ENCODE assay signal across 21 cellular contexts in the genomic region with DNA sequence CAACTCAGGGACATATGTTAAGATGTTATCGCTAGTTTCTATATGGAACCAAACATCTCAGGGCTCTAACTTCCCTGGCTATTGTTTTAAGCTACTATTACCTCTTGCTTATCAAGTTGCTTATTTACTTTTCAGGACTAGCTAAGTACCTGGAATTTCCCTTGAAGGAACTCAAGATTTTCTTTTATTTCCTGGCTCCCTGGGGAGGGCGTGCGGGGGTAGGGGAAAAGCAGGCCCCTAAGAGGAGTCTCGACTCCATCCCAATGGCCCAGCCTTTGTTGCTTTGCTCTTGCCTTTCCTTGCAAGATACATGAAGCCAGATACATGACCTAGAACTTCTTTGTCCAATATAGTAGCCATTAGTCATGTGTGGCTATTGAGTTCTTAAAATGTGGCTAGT.
DNase-seq lines count a peak whose midpoint lies in the region; ATAC-seq, FAIRE-seq and TF ChIP-seq lines count a peak whose summit lies in the region.
"Had no signal": no experiment of that assay in that cellular context is flagged by ENCODE, and none has a peak within 500 bp of the region (broad histone marks: within the 10 kb centered on the region; RNA-seq: fewer than 3 reads in every experiment).

No MANE protein-coding gene starts in this region.

- H3F3A ChIP-seq in MM.1S (ENCODE audit: insufficient read depth, low read length): no peaks in the 10 kb centered on the region

- no peak overlapping the region for H4K91ac ChIP-seq in H1 (replicated peaks; ENCODE audit: insufficient read length, low read length)

- peaks cover 2% of the 10 kb centered on the region for H3K27me3 Mint-ChIP-seq in activated CD4-positive, alpha-beta memory T cell treated with anti-CD3 and anti-CD28 coated beads for 36 hours

- H2BK120ac ChIP-seq in H1 (replicated peaks; ENCODE audit: low read depth, low read length): no peak overlapping the region

- no peak overlapping the region for H2BK20ac ChIP-seq in H1 (ENCODE audit: low read length)

- no peak overlapping the region for H2BK12ac ChIP-seq in H1 (ENCODE audit: low read depth, low read length)

- H3K27ac Mint-ChIP-seq in activated CD4-positive, alpha-beta memory T cell treated with anti-CD3 and anti-CD28 coated beads for 36 hours: no peak overlapping the region
- H3K27ac Mint-ChIP-seq: CD4-positive, CD25-positive, alpha-beta regulatory T cell; CD8-positive, alpha-beta memory T cell; IgD-negative memory B cell had no signal

- no peaks in the 10 kb centered on the region for H3K23me2 ChIP-seq in H1 (ENCODE audit: low read depth, low read length)

- TF ChIP-seq CTCF in H1 (IDR thresholded peaks at IDR 0.05; ENCODE audit: control extremely low read depth in 1 of 3, insufficient read depth in 1 of 3, low read depth in 1 of 3, low read length in 3 of 3): no peak
- TF ChIP-seq CTCF in MM.1S (IDR thresholded peaks at IDR 0.05; ENCODE audit: low read length): no peak

- no peak overlapping the region for H3K4me3 Mint-ChIP-seq in activated CD4-positive, alpha-beta memory T cell treated with anti-CD3 and anti-CD28 coated beads for 36 hours
- H3K4me3 Mint-ChIP-seq: CD4-positive, CD25-positive, alpha-beta regulatory T cell; CD8-positive, alpha-beta memory T cell; IgD-negative memory B cell had no signal

- H3K9me2 ChIP-seq in MM.1S (replicated peaks; ENCODE audit: insufficient read depth, low read length): no peaks in the 10 kb centered on the region

- ATAC-seq in HG02642 (IDR thresholded peaks at IDR 0.05; ENCODE audit: poor library complexity, unreplicated experiment): no peak
- ATAC-seq: HepG2 had no signal

- no peak overlapping the region for H2AK5ac ChIP-seq in H1 (ENCODE audit: low read depth, low read length)

- H3K23ac ChIP-seq in H1 (ENCODE audit: insufficient read length): no peak overlapping the region

- no peak overlapping the region for H3K27ac ChIP-seq in H1 (ENCODE audit: low read depth, low read length)
- no peak overlapping the region for H3K27ac ChIP-seq in MM.1S (ENCODE audit: low read length)

- H3K9me3 ChIP-seq in H1 (ENCODE audit: insufficient read depth in 2 of 2, low read depth in 1 of 2, low read length in 1 of 2): no peaks in the 10 kb centered on the region; a peak in 1 of 4 replicates
- H3K9me3 ChIP-seq in MM.1S (replicated peaks; ENCODE audit: insufficient read depth, low read length): no peaks in the 10 kb centered on the region
- H3K9me3 ChIP-seq: BE2C, HAP-1 had no signal

- no peak for TF ChIP-seq EP300 in H1 (IDR thresholded peaks at IDR 0.05; ENCODE audit: borderline replicate concordance in 1 of 2, low read depth in 2 of 2, low read length in 2 of 2)

- H3K4me2 ChIP-seq in H1 (ENCODE audit: insufficient read depth in 1 of 2, low read depth in 2 of 2, low read length in 2 of 2) (no peak overlapping the region), MM.1S (ENCODE audit: low read depth, low read length) (no peak overlapping the region)

- H3K36me3 Mint-ChIP-seq in activated CD4-positive, alpha-beta memory T cell treated with anti-CD3 and anti-CD28 coated beads for 36 hours: no peaks in the 10 kb centered on the region
- H3K36me3 Mint-ChIP-seq: CD4-positive, CD25-positive, alpha-beta regulatory T cell; CD8-positive, alpha-beta memory T cell; IgD-negative memory B cell had no signal

- CTCF ChIA-PET in H1 (lab: Charles Lee; ENCODE audit: partially characterized antibody): no interaction called here
- CTCF ChIA-PET in activated CD4-positive, alpha-beta memory T cell treated with anti-CD3 and anti-CD28 coated beads for 36 hours (lab: Charles Lee): no interaction called here

- no peak overlapping the region for H3K9ac ChIP-seq in H1 (replicated peaks in 1 of 4; ENCODE audit: extremely low read depth in 1 of 4, low read depth in 3 of 4, low read length in 3 of 4)
- H3K9ac ChIP-seq in MM.1S (ENCODE audit: low read length): no peak overlapping the region

- intact Hi-C loops in activated CD4-positive, alpha-beta memory T cell treated with anti-CD3 and anti-CD28 coated beads for 36 hours (cut with micrococcal nuclease): no loop called here

- WGBS in H1 (ENCODE audit: extremely low coverage in 1 of 2, insufficient coverage in 1 of 2, insufficient read length in 1 of 2, insufficient replicate concordance in 2 of 2, low coverage in 1 of 2, low lambda C conversion rate in 2 of 2, missing lambda C conversion rate in 1 of 2), 2 experiments: 75% methylated on average over 4 of the region's 4 CpGs; no CpG with 5 or more reads in 1 of the 2 experiments

- H3K56ac ChIP-seq in H1 (replicated peaks; ENCODE audit: insufficient read length, low read depth, low read length): no peak overlapping the region

- no peaks in the 10 kb centered on the region for H3K9me3 Mint-ChIP-seq in activated CD4-positive, alpha-beta memory T cell treated with anti-CD3 and anti-CD28 coated beads for 36 hours
- H3K9me3 Mint-ChIP-seq: CD8-positive, alpha-beta memory T cell; IgD-negative memory B cell had no signal

- POLR2A ChIA-PET in H1 (lab: Charles Lee; ENCODE audit: partially characterized antibody): no interaction called here
- POLR2A ChIA-PET in activated CD4-positive, alpha-beta memory T cell treated with anti-CD3 and anti-CD28 coated beads for 36 hours (lab: Charles Lee): no interaction called here

- peak; percentile 55 for FAIRE-seq in H1 (lab: Jason Lieb, UNC)
- FAIRE-seq: GM12892, HepG2, HTR-8/SVneo had no signal

- H3K27me3 ChIP-seq in H7 (ENCODE audit: control insufficient read depth, insufficient read depth, low read length): peaks cover 7% of the 10 kb centered on the region
- peaks cover 0 to 1% (median 0%) of the 10 kb centered on the region in 4 experiments; a peak in 3 of 7 replicates for H3K27me3 ChIP-seq in H1 (replicated peaks in 1 of 4; ENCODE audit: control insufficient read depth in 3 of 4, extremely low read depth in 1 of 4, insufficient read depth in 3 of 4, low read length in 3 of 4)
- H3K27me3 ChIP-seq in MM.1S (replicated peaks; ENCODE audit: insufficient read depth, low read length): no peaks in the 10 kb centered on the region
- H3K27me3 ChIP-seq: BE2C had no signal

- no peaks in the 10 kb centered on the region for H3K4me1 Mint-ChIP-seq in activated CD4-positive, alpha-beta memory T cell treated with anti-CD3 and anti-CD28 coated beads for 36 hours (ENCODE audit: low read depth)
- H3K4me1 Mint-ChIP-seq: CD4-positive, CD25-positive, alpha-beta regulatory T cell; CD8-positive, alpha-beta memory T cell; IgD-negative memory B cell had no signal

- H3K4ac ChIP-seq in H1 (replicated peaks; ENCODE audit: insufficient read length, low read depth, low read length): no peak overlapping the region

- no peak overlapping the region for H4K5ac ChIP-seq in H1 (ENCODE audit: insufficient read length, low read depth, low read length)

- TF ChIP-seq RAD21 in H1 (IDR thresholded peaks at IDR 0.05 in 1 of 2, conservative IDR thresholded peaks at IDR 0.05 in 1 of 2; ENCODE audit: low read depth in 2 of 2, low read length in 2 of 2): no peak

- H3K14ac ChIP-seq in H1 (ENCODE audit: insufficient read length): no peak overlapping the region

- H3K79me2 ChIP-seq in H1 (ENCODE audit: control insufficient read depth in 1 of 2, insufficient read depth in 2 of 2, low read length in 2 of 2): no peaks in the 10 kb centered on the region
- H3K79me2 ChIP-seq in MM.1S (ENCODE audit: low read length): no peaks in the 10 kb centered on the region

- H3K79me1 ChIP-seq in H1 (ENCODE audit: low read depth, low read length): no peaks in the 10 kb centered on the region

- no peak overlapping the region for H2BK5ac ChIP-seq in H1 (ENCODE audit: low read depth, low read length)

- no peak for TF ChIP-seq POLR2A in H1 (IDR thresholded peaks at IDR 0.05; ENCODE audit: control extremely low read depth in 1 of 2, low read depth in 2 of 2, low read length in 2 of 2)

- no peak overlapping the region for H3K18ac ChIP-seq in H1 (ENCODE audit: extremely low read depth, low read length)

- H3K4me1 ChIP-seq in H1 (replicated peaks in 1 of 4; ENCODE audit: control insufficient read depth in 3 of 4, insufficient read depth in 4 of 4, low read length in 3 of 4) (0 out of 7 replicates have a peak, but pooled peaks cover 0 to 2% (median 0%) of the 10 kb centered on the region in 4 experiments), MM.1S (ENCODE audit: low read length) (no peaks in the 10 kb centered on the region)
- H3K4me1 ChIP-seq: BE2C, HAP-1 had no signal

- no peaks in the 10 kb centered on the region for H4K20me1 ChIP-seq in H1 (replicated peaks in 1 of 2; ENCODE audit: control insufficient read depth in 1 of 2, insufficient read depth in 2 of 2, low read length in 2 of 2)
- H4K20me1 ChIP-seq in MM.1S (ENCODE audit: insufficient read depth, low read length): no peaks in the 10 kb centered on the region

- H3K36me3 ChIP-seq in H7 (replicated peaks; ENCODE audit: control insufficient read depth, insufficient read depth, low read length): no peaks in the 10 kb centered on the region
- no peaks in the 10 kb centered on the region for H3K36me3 ChIP-seq in H1 (ENCODE audit: control insufficient read depth in 2 of 4, insufficient read depth in 4 of 4, low read length in 3 of 4)
- H3K36me3 ChIP-seq in MM.1S (replicated peaks; ENCODE audit: insufficient read depth, low read length): no peaks in the 10 kb centered on the region
- H3K36me3 ChIP-seq: BE2C, HAP-1 had no signal

- H2AFZ ChIP-seq in H1 (ENCODE audit: low read length) (no peak overlapping the region), MM.1S (ENCODE audit: low read length) (no peak overlapping the region)

- DNase-seq in H7: peak; percentile 13
- no peak for DNase-seq in H1 (ENCODE audit: low read depth in 1 of 2, low spot score in 2 of 2)
- peak; percentile 45 for DNase-seq in iPS-NIHi7 (ENCODE audit: extremely low spot score)
- DNase-seq in MM.1S: no peak
- no peak for DNase-seq in activated CD4-positive, alpha-beta memory T cell treated with anti-CD3 and anti-CD28 coated beads for 36 hours
- DNase-seq: BE2C; C1 segment of cervical spinal cord; CD4-positive, CD25-positive, alpha-beta regulatory T cell; CD8-positive, alpha-beta memory T cell; COR-L47; DMS 273 treated with DMSO at 0.1 percent for 48 hours; DMS53; GDM1; GOT3; KBM-7 had no signal

- no peak overlapping the region for H2BK15ac ChIP-seq in H1 (ENCODE audit: low read length)

- no peak overlapping the region for H4K8ac ChIP-seq in H1 (ENCODE audit: extremely low read depth, insufficient read depth, low read length)

- H3K4me3 ChIP-seq in H7 (ENCODE audit: insufficient read depth, low read depth, low read length) (no peak overlapping the region), H1 (ENCODE audit: extremely low read depth in 1 of 4, insufficient read depth in 2 of 4, low read depth in 3 of 4, low read length in 4 of 4) (no peak overlapping the region), MM.1S (ENCODE audit: low read length) (no peak overlapping the region)
- H3K4me3 ChIP-seq: HAP-1 had no signal

TF ChIP-seq in H1, 55 proteins besides CTCF, POLR2A, EP300 and RAD21:
- TF ChIP-seq EGR1 (IDR thresholded peaks at IDR 0.05; ENCODE audit: borderline replicate concordance, low read depth, low read length) (peak; percentile 43; the same call in 1 of the 2 replicates), JUN (IDR thresholded peaks at IDR 0.05; ENCODE audit: low read depth, low read length) (no peak)

Comparison
In these comparisons a context has a peak if more than half of its experiments do, and no peak if none do; other contexts are left out.
1. DNase-seq: peak in H7 (single experiment) and iPS-NIHi7 (single experiment); none in H1 (0 of 2), MM.1S (single experiment) and activated CD4-positive, alpha-beta memory T cell treated with anti-CD3 and anti-CD28 coated beads for 36 hours (single experiment).